8 cellular contexts compared by ENCODE assay signal in genomic region chr16:8675183-8676159, GRCh38.
DNase-seq lines count a peak whose midpoint lies in the region; FAIRE-seq and TF ChIP-seq lines count a peak whose summit lies in the region.

No MANE protein-coding gene starts in this region.

- no peak for TF ChIP-seq CTCF in D721Med (IDR thresholded peaks at IDR 0.05; ENCODE audit: insufficient read depth, missing control alignments)

- peaks cover 11% of the 10 kb centered on the region for H3K36me3 Mint-ChIP-seq in activated T-cell treated with anti-CD3 and anti-CD28 coated beads, Interleukin-2, amount 50 U/mL, for 24 hours (ENCODE audit: low read depth)

- H3K4me3 ChIP-seq in iPS-20b (ENCODE audit: low read length) = peak overlapping the region; percentile 91

- peak overlapping the region; percentile 87 for H3K4me3 Mint-ChIP-seq in activated T-cell treated with anti-CD3 and anti-CD28 coated beads, Interleukin-2, amount 50 U/mL, for 24 hours

- H3K27ac Mint-ChIP-seq in activated T-cell treated with anti-CD3 and anti-CD28 coated beads, Interleukin-2, amount 50 U/mL, for 24 hours = peak overlapping the region; percentile 95

- H3K4me1 ChIP-seq in iPS-20b (ENCODE audit: insufficient read depth, low read length) = no peaks in the 10 kb centered on the region

- H3K27ac ChIP-seq in iPS-20b (ENCODE audit: low read length) = no peak overlapping the region

- no peaks in the 10 kb centered on the region for H3K9me3 ChIP-seq in iPS-20b (ENCODE audit: insufficient read depth, low read depth, low read length)

- no peak for FAIRE-seq in D721Med (lab: Jason Lieb, UNC)

- peaks cover 8% of the 10 kb centered on the region for H3K9me3 Mint-ChIP-seq in activated T-cell treated with anti-CD3 and anti-CD28 coated beads, Interleukin-2, amount 50 U/mL, for 24 hours

- DNase-seq in NCI-H748 (lab: John Stamatoyannopoulos, UW; ENCODE audit: unreplicated experiment) = peak; percentile 12
- no peak for DNase-seq in NCI-H748 treated with DMSO at 0.1 percent for 48 hours (lab: John Stamatoyannopoulos, UW)
- peak; percentile 58 for DNase-seq in activated T-cell treated with anti-CD3 and anti-CD28 coated beads, Interleukin-2, amount 50 U/mL, for 24 hours
- DNase-seq in stimulated activated CD4-positive, alpha-beta T cell treated with anti-CD3 and anti-CD28 coated beads, TNF-alpha, amount 100 ng/mL, for 4 hours (ENCODE audit: low read depth in 3 of 3) = peak; percentile 6 to 53 (median 40)
- no peak for DNase-seq in D721Med (ENCODE audit: insufficient read length, low spot score)
- DNase-seq in pons (ENCODE audit: low spot score) = no peak
- DNase-seq in SW 1271 (lab: John Stamatoyannopoulos, UW) = no peak

- H3K9ac ChIP-seq in iPS-20b (ENCODE audit: low read depth, low read length) = peak overlapping the region; percentile 75; the same call in 1 of the 2 replicates

- H3K27me3 Mint-ChIP-seq in activated T-cell treated with anti-CD3 and anti-CD28 coated beads, Interleukin-2, amount 50 U/mL, for 24 hours = no peaks in the 10 kb centered on the region

- peaks cover 27% of the 10 kb centered on the region for H3K4me1 Mint-ChIP-seq in activated T-cell treated with anti-CD3 and anti-CD28 coated beads, Interleukin-2, amount 50 U/mL, for 24 hours (ENCODE audit: low read depth)

- no peaks in the 10 kb centered on the region for H3K36me3 ChIP-seq in iPS-20b (ENCODE audit: insufficient read depth, low read depth, low read length)

- peaks cover 36% of the 10 kb centered on the region for H3K27me3 ChIP-seq in iPS-20b (ENCODE audit: insufficient read depth, low read length)

Comparison
In these comparisons a context has a peak if more than half of its experiments do, and no peak if none do; other contexts are left out.
1. DNase-seq: peak in NCI-H748 (single experiment), activated T-cell treated with anti-CD3 and anti-CD28 coated beads, Interleukin-2, amount 50 U/mL, for 24 hours (single experiment) and stimulated activated CD4-positive, alpha-beta T cell treated with anti-CD3 and anti-CD28 coated beads, TNF-alpha, amount 100 ng/mL, for 4 hours (3 of 3); none in NCI-H748 treated with DMSO at 0.1 percent for 48 hours (single experiment), D721Med (single experiment), pons (single experiment) and SW 1271 (0 of 2).